In the genomic region with DNA sequence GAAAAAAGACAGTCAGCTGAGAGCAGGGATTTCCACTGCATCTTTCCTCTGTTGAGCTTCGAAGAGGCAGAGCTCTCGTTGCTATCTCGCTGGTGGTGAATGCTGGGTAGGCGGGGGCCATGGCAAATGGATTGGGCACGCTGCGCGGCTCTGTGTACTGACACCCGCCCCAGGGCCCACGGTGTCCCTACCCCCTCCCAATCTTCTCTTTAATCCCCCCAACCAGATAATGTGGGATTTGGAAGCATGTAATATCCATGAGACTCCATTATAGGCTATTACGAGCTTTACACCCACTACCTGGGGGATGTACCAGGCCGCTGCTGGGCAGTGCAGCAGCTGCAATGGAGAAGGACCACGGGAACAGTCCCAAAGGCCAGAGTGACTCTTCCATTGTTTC, we compare ENCODE assay signal across 29 cellular contexts. TPM values are rescaled to one million over a fixed set of nuclear protein-coding genes. Genes with fewer than 3 reads are reported as not detected.
"Had no signal": no experiment of that assay in that cellular context is flagged by ENCODE, and none has a peak within 500 bp of the region (broad histone marks: within the 10 kb centered on the region; RNA-seq: fewer than 3 reads in every experiment).

No MANE protein-coding gene starts in this region.

- H3K27ac ChIP-seq: body of pancreas, esophagus muscularis mucosa, hepatocyte, left lung, stomach, suprapubic skin, tibial nerve, VCaP had no signal

- H2AFZ ChIP-seq: hepatocyte had no signal

- H3K27ac Mint-ChIP-seq: activated CD8-positive, alpha-beta T cell treated with anti-CD3 and anti-CD28 coated beads, Interleukin-2, amount 10 ng/mL, durations not matched to agents 7 days and 5 days; activated naive CD4-positive, alpha-beta T cell treated with anti-CD3 and anti-CD28 coated beads, Interleukin-2, amount 50 U/mL, for 24 hours; activated T-helper 1 cell treated with anti-CD3 and anti-CD28 coated beads, Interleukin-12 subunit alpha, Interleukin-12 subunit beta, Interleukin-2, Interleukin-4 antibody, amounts not matched to agents 30 ng/mL and 10 ng/mL and 1 ng/mL, durations not matched to agents 14 hours and 24 hours and 36 hours; effector memory CD8-positive, alpha-beta T cell; immature natural killer cell; stimulated activated memory B cell treated with anti-CD40 and anti-IgM and Interleukin-4, amounts not matched to agents 10 μg/mL and 1 μg/mL and 100 μg/mL, for 72 hours had no signal

- H3K4me2 ChIP-seq: hepatocyte, smooth muscle cell had no signal

- H3K9me3 ChIP-seq: body of pancreas, esophagus muscularis mucosa, left lung, stomach, suprapubic skin, tibial nerve had no signal

- DNase-seq: activated CD4-positive, alpha-beta T cell treated with anti-CD3 and anti-CD28 coated beads for 1 hour; activated CD4-positive, alpha-beta T cell treated with anti-CD3 and anti-CD28 coated beads, Interleukin-2, amount 50 U/mL, for 1 hour; activated CD8-positive, alpha-beta T cell treated with anti-CD3 and anti-CD28 coated beads, Interleukin-2, amount 10 ng/mL, durations not matched to agents 7 days and 5 days; activated gamma-delta T cell treated with Interleukin-2 at 50 U/mL for 16 hours; body of pancreas; effector memory CD8-positive, alpha-beta T cell; glutamatergic neuron; immature natural killer cell; left lung; midbrain; occipital lobe; stimulated activated CD4-positive, alpha-beta T cell treated with anti-CD3 and anti-CD28 coated beads, Interleukin-15, amount 100 ng/mL, for 24 hours; stomach had no signal

- H3K27me3 Mint-ChIP-seq: activated naive CD4-positive, alpha-beta T cell treated with anti-CD3 and anti-CD28 coated beads, Interleukin-2, amount 50 U/mL, for 24 hours had no signal

- H3K36me3 ChIP-seq: esophagus muscularis mucosa, left lung, suprapubic skin, tibial nerve had no signal

- H3K36me3 Mint-ChIP-seq: activated naive CD4-positive, alpha-beta T cell treated with anti-CD3 and anti-CD28 coated beads, Interleukin-2, amount 50 U/mL, for 24 hours; stimulated activated memory B cell treated with anti-CD40 and anti-IgM and Interleukin-4, amounts not matched to agents 10 μg/mL and 1 μg/mL and 100 μg/mL, for 72 hours had no signal

- H3K4me3 ChIP-seq: body of pancreas, esophagus muscularis mucosa, hepatocyte, left lung, lung, smooth muscle cell, stomach, suprapubic skin, tibial nerve had no signal

- H3K4me3 Mint-ChIP-seq: activated CD8-positive, alpha-beta T cell treated with anti-CD3 and anti-CD28 coated beads, Interleukin-2, amount 10 ng/mL, durations not matched to agents 7 days and 5 days; activated naive CD4-positive, alpha-beta T cell treated with anti-CD3 and anti-CD28 coated beads, Interleukin-2, amount 50 U/mL, for 24 hours; activated T-helper 1 cell treated with anti-CD3 and anti-CD28 coated beads, Interleukin-12 subunit alpha, Interleukin-12 subunit beta, Interleukin-2, Interleukin-4 antibody, amounts not matched to agents 30 ng/mL and 10 ng/mL and 1 ng/mL, durations not matched to agents 14 hours and 24 hours and 36 hours; dendritic cell treated with granulocyte-macrophage colony-stimulating factor and Interleukin-4, amounts not matched to agents 40 ng/mL and 50 ng/mL, for 4 days; effector memory CD8-positive, alpha-beta T cell; immature natural killer cell; stimulated activated memory B cell treated with anti-CD40 and anti-IgM and Interleukin-4, amounts not matched to agents 10 μg/mL and 1 μg/mL and 100 μg/mL, for 72 hours had no signal

- H3K9me3 Mint-ChIP-seq: activated naive CD4-positive, alpha-beta T cell treated with anti-CD3 and anti-CD28 coated beads, Interleukin-2, amount 50 U/mL, for 24 hours; activated T-helper 1 cell treated with anti-CD3 and anti-CD28 coated beads, Interleukin-12 subunit alpha, Interleukin-12 subunit beta, Interleukin-2, Interleukin-4 antibody, amounts not matched to agents 30 ng/mL and 10 ng/mL and 1 ng/mL, durations not matched to agents 14 hours and 24 hours and 36 hours; dendritic cell treated with granulocyte-macrophage colony-stimulating factor and Interleukin-4, amounts not matched to agents 40 ng/mL and 50 ng/mL, for 4 days; effector memory CD8-positive, alpha-beta T cell; immature natural killer cell; stimulated activated memory B cell treated with anti-CD40 and anti-IgM and Interleukin-4, amounts not matched to agents 10 μg/mL and 1 μg/mL and 100 μg/mL, for 72 hours had no signal

- H3K4me1 Mint-ChIP-seq: activated naive CD4-positive, alpha-beta T cell treated with anti-CD3 and anti-CD28 coated beads, Interleukin-2, amount 50 U/mL, for 24 hours; immature natural killer cell had no signal

- H3K79me2 ChIP-seq: hepatocyte had no signal

- H3K27me3 ChIP-seq: body of pancreas, esophagus muscularis mucosa, suprapubic skin, tibial nerve had no signal

- H3K4me1 ChIP-seq: body of pancreas, esophagus muscularis mucosa, left lung, stomach, suprapubic skin, tibial nerve had no signal

RNA-seq across cellular contexts. Expression of a gene that starts 45.4 kb away (rescaled TPM):
- total RNA-seq: activated CD8-positive, alpha-beta T cell treated with anti-CD3 and anti-CD28 coated beads, Interleukin-2, amount 10 ng/mL, durations not matched to agents 7 days and 5 days; activated T-helper 1 cell treated with anti-CD3 and anti-CD28 coated beads, Interleukin-12 subunit alpha, Interleukin-12 subunit beta, Interleukin-2, Interleukin-4 antibody, amounts not matched to agents 30 ng/mL and 10 ng/mL and 1 ng/mL, durations not matched to agents 14 hours and 24 hours and 36 hours; body of pancreas; cardiac septum; kidney epithelial cell; renal cortical epithelial cell; sciatic nerve; smooth muscle cell; suprapubic skin; T-helper 2 cell treated with Interferon-gamma antibody and Interleukin-4, amounts not matched to agents 100 ng/mL and 5 ng/mL, for 36 hours; tibial nerve had no signal
- polyA plus RNA-seq: smooth muscle cell had no signal
